In genomic region chr2:10438688-10439087, GRCh38 we compare ENCODE assay signal across 2 cellular contexts.
TF ChIP-seq lines count a peak whose summit lies in the region.

No MANE protein-coding gene starts in this region.

TF ChIP-seq in SK-N-SH treated with all-trans-retinoic acid at 6 μM for 48 hours, 23 proteins besides CTCF, POLR2A, EP300 and RAD21:
- TF ChIP-seq PPARA (CRISPR knock-in tag; IDR thresholded peaks at IDR 0.05; ENCODE audit: borderline replicate concordance) (no peak), GLIS3 (CRISPR knock-in tag; IDR thresholded peaks at IDR 0.05) (0 out of 2 replicates have a peak, but pooled peaks have one; percentile 3), ZFP30 (CRISPR knock-in tag; IDR thresholded peaks at IDR 0.05) (no peak)

TF ChIP-seq in SK-N-SH, 30 proteins besides CTCF, POLR2A, EP300 and RAD21:
- TF ChIP-seq, protein P1, sequence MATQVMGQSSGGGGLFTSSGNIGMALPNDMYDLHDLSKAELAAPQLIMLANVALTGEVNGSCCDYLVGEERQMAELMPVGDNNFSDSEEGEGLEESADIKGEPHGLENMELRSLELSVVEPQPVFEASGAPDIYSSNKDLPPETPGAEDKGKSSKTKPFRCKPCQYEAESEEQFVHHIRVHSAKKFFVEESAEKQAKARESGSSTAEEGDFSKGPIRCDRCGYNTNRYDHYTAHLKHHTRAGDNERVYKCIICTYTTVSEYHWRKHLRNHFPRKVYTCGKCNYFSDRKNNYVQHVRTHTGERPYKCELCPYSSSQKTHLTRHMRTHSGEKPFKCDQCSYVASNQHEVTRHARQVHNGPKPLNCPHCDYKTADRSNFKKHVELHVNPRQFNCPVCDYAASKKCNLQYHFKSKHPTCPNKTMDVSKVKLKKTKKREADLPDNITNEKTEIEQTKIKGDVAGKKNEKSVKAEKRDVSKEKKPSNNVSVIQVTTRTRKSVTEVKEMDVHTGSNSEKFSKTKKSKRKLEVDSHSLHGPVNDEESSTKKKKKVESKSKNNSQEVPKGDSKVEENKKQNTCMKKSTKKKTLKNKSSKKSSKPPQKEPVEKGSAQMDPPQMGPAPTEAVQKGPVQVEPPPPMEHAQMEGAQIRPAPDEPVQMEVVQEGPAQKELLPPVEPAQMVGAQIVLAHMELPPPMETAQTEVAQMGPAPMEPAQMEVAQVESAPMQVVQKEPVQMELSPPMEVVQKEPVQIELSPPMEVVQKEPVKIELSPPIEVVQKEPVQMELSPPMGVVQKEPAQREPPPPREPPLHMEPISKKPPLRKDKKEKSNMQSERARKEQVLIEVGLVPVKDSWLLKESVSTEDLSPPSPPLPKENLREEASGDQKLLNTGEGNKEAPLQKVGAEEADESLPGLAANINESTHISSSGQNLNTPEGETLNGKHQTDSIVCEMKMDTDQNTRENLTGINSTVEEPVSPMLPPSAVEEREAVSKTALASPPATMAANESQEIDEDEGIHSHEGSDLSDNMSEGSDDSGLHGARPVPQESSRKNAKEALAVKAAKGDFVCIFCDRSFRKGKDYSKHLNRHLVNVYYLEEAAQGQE (IDR thresholded peaks at IDR 0.05; ENCODE audit: low read depth, low read length): no peak
- TF ChIP-seq ZBTB33 (IDR thresholded peaks at IDR 0.05; ENCODE audit: borderline replicate concordance, low read depth): no peak
- no peak for TF ChIP-seq FOXJ3 (CRISPR knock-in tag; IDR thresholded peaks at IDR 0.05)
- TF ChIP-seq RCOR1 (IDR thresholded peaks at IDR 0.05; ENCODE audit: low read length): no peak
- TF ChIP-seq EZH2phosphoT487 (IDR thresholded peaks at IDR 0.05; ENCODE audit: borderline replicate concordance, low read depth): no peak
- TF ChIP-seq GATA2 (CRISPR knock-in tag; IDR thresholded peaks at IDR 0.05): no peak
- no peak for TF ChIP-seq IRF3 (IDR thresholded peaks at IDR 0.05; ENCODE audit: low read depth, low read length)
- no peak for TF ChIP-seq PBX3 (IDR thresholded peaks at IDR 0.05)
- TF ChIP-seq JUND (IDR thresholded peaks at IDR 0.05): no peak
- TF ChIP-seq ELF1 (IDR thresholded peaks at IDR 0.05): no peak
- TF ChIP-seq CHD2 (IDR thresholded peaks at IDR 0.05; ENCODE audit: low read length, partially characterized antibody): no peak
- TF ChIP-seq NFIC (IDR thresholded peaks at IDR 0.05; ENCODE audit: borderline replicate concordance): no peak
- TF ChIP-seq YY1 (IDR thresholded peaks at IDR 0.05; ENCODE audit: low read depth): no peak
- no peak for TF ChIP-seq GABPA (IDR thresholded peaks at IDR 0.05; ENCODE audit: low read depth)
TF ChIP-seq in SK-N-SH: peak in this region for 0.
